In the genomic region with DNA sequence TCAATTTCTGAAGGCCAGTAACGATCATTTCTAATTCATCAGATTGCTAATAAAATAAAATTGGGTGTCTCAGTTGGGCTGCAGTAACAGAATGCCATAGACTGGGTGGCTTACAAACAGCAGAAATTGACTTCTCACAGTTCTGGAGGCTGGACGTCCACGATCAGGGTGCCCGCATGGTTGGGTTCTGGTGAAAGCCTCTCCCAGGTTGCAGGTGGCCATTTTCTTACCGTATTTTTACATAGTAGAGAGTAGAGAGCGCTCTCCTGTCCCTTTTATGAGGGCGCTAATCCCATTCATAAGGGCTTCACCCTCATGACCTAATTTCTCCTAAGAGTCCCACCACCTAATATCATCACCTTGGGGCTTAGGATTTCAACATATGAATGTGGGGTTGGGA, we compare ENCODE assay signal across 28 cellular contexts.
"Had no signal": no experiment of that assay in that cellular context is flagged by ENCODE, and none has a peak within 500 bp of the region (broad histone marks: within the 10 kb centered on the region; RNA-seq: fewer than 3 reads in every experiment).

No MANE protein-coding gene starts in this region.

- DNase-seq: stimulated activated CD4-positive, alpha-beta T cell treated with anti-CD3 and anti-CD28 coated beads, Interleukin-2, amount 100 ng/mL, for 24 hours; stimulated activated CD4-positive, alpha-beta T cell treated with anti-CD3 and anti-CD28 coated beads, Interleukin-2, amount 100 ng/mL, for 48 hours; stimulated activated CD4-positive, alpha-beta T cell treated with anti-CD3 and anti-CD28 coated beads, Interleukin-4, amount 100 ng/mL, for 1 hour; stimulated activated CD4-positive, alpha-beta T cell treated with anti-CD3 and anti-CD28 coated beads, Interleukin-4, amount 100 ng/mL, for 24 hours; stimulated activated CD4-positive, alpha-beta T cell treated with anti-CD3 and anti-CD28 coated beads, Interleukin-4, amount 100 ng/mL, for 4 hours; stimulated activated CD8-positive, alpha-beta memory T cell treated with anti-CD3 and anti-CD28 coated beads, Interleukin-4, amount 100 ng/mL, for 48 hours; stimulated activated naive B cell treated with anti-CD40 and anti-IgM and Interleukin-4, amounts not matched to agents 10 μg/mL and 1 μg/mL and 100 μg/mL, for 72 hours; stimulated activated naive CD4-positive, alpha-beta T cell; stimulated activated naive CD4-positive, alpha-beta T cell treated with Interleukin-2 at 50 U/mL for 16 hours; stimulated activated naive CD8-positive, alpha-beta T cell treated with anti-CD3 and anti-CD28 coated beads, Interleukin-15, amount 100 ng/mL, for 72 hours; stimulated activated naive CD8-positive, alpha-beta T cell treated with anti-CD3 and anti-CD28 coated beads, Interleukin-15, Interleukin-2, amounts not matched to agents 100 U/mL and 50 U/mL, for 24 hours; stomach; substantia nigra; testis; thyroid gland; tibial artery; transverse colon; upper lobe of right lung; uterus had no signal

- H3K27me3 Mint-ChIP-seq: stimulated activated memory B cell treated with anti-CD40 and anti-IgM and Interleukin-4, amounts not matched to agents 10 μg/mL and 1 μg/mL and 100 μg/mL, for 72 hours; stimulated activated naive B cell treated with anti-CD40 and anti-IgM and Interleukin-4, amounts not matched to agents 10 μg/mL and 1 μg/mL and 100 μg/mL, for 72 hours; type B pancreatic cell had no signal

- H3K4me3 Mint-ChIP-seq: stimulated activated effector memory CD8-positive, alpha-beta T cell treated with anti-CD3 and anti-CD28 coated beads, Interleukin-12 subunit alpha, Interleukin-12 subunit beta, amount 100 ng/mL, for 72 hours; stimulated activated memory B cell treated with anti-CD40 and anti-IgM and Interleukin-4, amounts not matched to agents 10 μg/mL and 1 μg/mL and 100 μg/mL, for 72 hours; stimulated activated naive B cell treated with anti-CD40 and anti-IgM and Interleukin-4, amounts not matched to agents 10 μg/mL and 1 μg/mL and 100 μg/mL, for 72 hours; stimulated activated naive CD8-positive, alpha-beta T cell treated with anti-CD3 and anti-CD28 coated beads, Interleukin-15, amount 100 ng/mL, for 72 hours; stimulated activated naive CD8-positive, alpha-beta T cell treated with anti-CD3 and anti-CD28 coated beads, Interleukin-15, Interleukin-2, amounts not matched to agents 100 ng/mL and 50 ng/mL, for 24 hours; type B pancreatic cell had no signal

- H3K4me1 Mint-ChIP-seq: stimulated activated effector memory CD8-positive, alpha-beta T cell treated with anti-CD3 and anti-CD28 coated beads, Interleukin-12 subunit alpha, Interleukin-12 subunit beta, amount 100 ng/mL, for 72 hours had no signal

- H3K27ac ChIP-seq: stomach, suprapubic skin, testis, thoracic aorta, thyroid gland, tibial artery, tibial nerve, transverse colon, upper lobe of right lung, uterus, vagina had no signal

- ATAC-seq: stimulated activated effector memory CD8-positive, alpha-beta T cell treated with anti-CD3 and anti-CD28 coated beads, Interleukin-12 subunit alpha, Interleukin-12 subunit beta, amount 100 ng/mL, for 72 hours; stimulated activated memory B cell treated with anti-CD40 and anti-IgM and Interleukin-4, amounts not matched to agents 10 μg/mL and 1 μg/mL and 100 μg/mL, for 72 hours; stimulated activated naive B cell treated with anti-CD40 and anti-IgM and Interleukin-4, amounts not matched to agents 10 μg/mL and 1 μg/mL and 100 μg/mL, for 72 hours; stimulated activated naive CD8-positive, alpha-beta T cell treated with anti-CD3 and anti-CD28 coated beads, Interleukin-15, amount 100 ng/mL, for 72 hours; stimulated activated naive CD8-positive, alpha-beta T cell treated with anti-CD3 and anti-CD28 coated beads, Interleukin-15, Interleukin-2, amounts not matched to agents 100 U/mL and 50 U/mL, for 24 hours; upper lobe of right lung had no signal

- H3K27ac Mint-ChIP-seq: stimulated activated effector memory CD8-positive, alpha-beta T cell treated with anti-CD3 and anti-CD28 coated beads, Interleukin-12 subunit alpha, Interleukin-12 subunit beta, amount 100 ng/mL, for 72 hours; stimulated activated memory B cell treated with anti-CD40 and anti-IgM and Interleukin-4, amounts not matched to agents 10 μg/mL and 1 μg/mL and 100 μg/mL, for 72 hours; stimulated activated naive B cell treated with anti-CD40 and anti-IgM and Interleukin-4, amounts not matched to agents 10 μg/mL and 1 μg/mL and 100 μg/mL, for 72 hours; stimulated activated naive CD8-positive, alpha-beta T cell treated with anti-CD3 and anti-CD28 coated beads, Interleukin-15, Interleukin-2, amounts not matched to agents 100 ng/mL and 50 ng/mL, for 24 hours; type B pancreatic cell had no signal

- H3K9me3 ChIP-seq: stomach, suprapubic skin, testis, thoracic aorta, thyroid gland, tibial artery, tibial nerve, transverse colon, upper lobe of right lung, uterus, vagina had no signal

- H3K36me3 Mint-ChIP-seq: stimulated activated effector memory CD8-positive, alpha-beta T cell treated with anti-CD3 and anti-CD28 coated beads, Interleukin-12 subunit alpha, Interleukin-12 subunit beta, amount 100 ng/mL, for 72 hours; stimulated activated memory B cell treated with anti-CD40 and anti-IgM and Interleukin-4, amounts not matched to agents 10 μg/mL and 1 μg/mL and 100 μg/mL, for 72 hours; stimulated activated naive B cell treated with anti-CD40 and anti-IgM and Interleukin-4, amounts not matched to agents 10 μg/mL and 1 μg/mL and 100 μg/mL, for 72 hours; type B pancreatic cell had no signal

- H3K9me3 Mint-ChIP-seq: stimulated activated effector memory CD8-positive, alpha-beta T cell treated with anti-CD3 and anti-CD28 coated beads, Interleukin-12 subunit alpha, Interleukin-12 subunit beta, amount 100 ng/mL, for 72 hours; stimulated activated memory B cell treated with anti-CD40 and anti-IgM and Interleukin-4, amounts not matched to agents 10 μg/mL and 1 μg/mL and 100 μg/mL, for 72 hours; stimulated activated naive CD8-positive, alpha-beta T cell treated with anti-CD3 and anti-CD28 coated beads, Interleukin-15, amount 100 ng/mL, for 72 hours had no signal

- FAIRE-seq: urothelium cell line had no signal

- H3K4me3 ChIP-seq: stomach, suprapubic skin, testis, thoracic aorta, thyroid gland, tibial artery, tibial nerve, transverse colon, upper lobe of right lung, uterus, vagina had no signal

- H3K36me3 ChIP-seq: stomach, suprapubic skin, thoracic aorta, thyroid gland, tibial artery, tibial nerve, transverse colon, upper lobe of right lung, uterus, vagina had no signal

- H3K4me1 ChIP-seq: suprapubic skin, testis, thyroid gland, tibial artery, tibial nerve, transverse colon, upper lobe of right lung, uterus, vagina had no signal

- H3K27me3 ChIP-seq: stomach, testis, thyroid gland, tibial nerve, upper lobe of right lung, uterus, vagina had no signal
